Comparison of ENCODE assay signal across 15 cellular contexts in genomic region chr5:43917925-43918324, GRCh38.
DNase-seq lines count a peak whose midpoint lies in the region; ATAC-seq and TF ChIP-seq lines count a peak whose summit lies in the region.
"Had no signal": no experiment of that assay in that cellular context is flagged by ENCODE, and none has a peak within 500 bp of the region (broad histone marks: within the 10 kb centered on the region; RNA-seq: fewer than 3 reads in every experiment).

No MANE protein-coding gene starts in this region.

- H3K36me3 ChIP-seq in endodermal cell (ENCODE audit: control insufficient read depth, insufficient read depth, low read length) (no peaks in the 10 kb centered on the region), mesendoderm (ENCODE audit: control insufficient read depth, insufficient read depth, low read length) (no peaks in the 10 kb centered on the region), upper lobe of right lung (no peaks in the 10 kb centered on the region)
- no peaks in the 10 kb centered on the region for H3K36me3 ChIP-seq in CD4-positive, alpha-beta memory T cell (ENCODE audit: insufficient read depth, low read length)

- ATAC-seq in upper lobe of right lung, result no peak
- ATAC-seq: CD8-positive, alpha-beta T cell; GM12878 had no signal

- no peaks in the 10 kb centered on the region for H3K27me3 ChIP-seq in endodermal cell (ENCODE audit: control insufficient read depth, insufficient read depth, low read length, poor library complexity, severe bottlenecking)
- H3K27me3 ChIP-seq in mesendoderm (ENCODE audit: insufficient read depth, low read length, poor library complexity), result no peaks in the 10 kb centered on the region
- H3K27me3 ChIP-seq in upper lobe of right lung, result no peaks in the 10 kb centered on the region
- no peaks in the 10 kb centered on the region for H3K27me3 ChIP-seq in CD4-positive, alpha-beta memory T cell (ENCODE audit: insufficient read depth, low read length)

- H4K5ac ChIP-seq in mesendoderm (ENCODE audit: low read length), result no peak overlapping the region

- H4K8ac ChIP-seq in mesendoderm (ENCODE audit: low read depth, low read length), result no peak overlapping the region

- no peak overlapping the region for H3K27ac ChIP-seq in endodermal cell (ENCODE audit: low read depth, low read length)
- no peak overlapping the region for H3K27ac ChIP-seq in mesendoderm (ENCODE audit: low read depth, low read length)
- no peak overlapping the region for H3K27ac ChIP-seq in upper lobe of right lung
- H3K27ac ChIP-seq in CD4-positive, alpha-beta memory T cell (ENCODE audit: low read depth, low read length), result no peak overlapping the region

- no peak overlapping the region for H2BK5ac ChIP-seq in mesendoderm (ENCODE audit: low read length)

- H3K9me3 ChIP-seq in endodermal cell (ENCODE audit: control insufficient read depth, low read length) (peaks cover 48% of the 10 kb centered on the region), upper lobe of right lung (no peaks in the 10 kb centered on the region)
- no peaks in the 10 kb centered on the region for H3K9me3 ChIP-seq in CD4-positive, alpha-beta memory T cell (ENCODE audit: control insufficient read depth in 1 of 2, low read length in 2 of 2)
- H3K9me3 ChIP-seq: Caco-2 had no signal

- peaks cover 4% of the 10 kb centered on the region for H3K9me3 Mint-ChIP-seq in endodermal cell
- peaks cover 0 to 5% (median 0%) of the 10 kb centered on the region in 8 donors for H3K9me3 Mint-ChIP-seq in CD4-positive, alpha-beta memory T cell
- peaks cover 5% of the 10 kb centered on the region for H3K9me3 Mint-ChIP-seq in osteocyte (ENCODE audit: unreplicated experiment)
- H3K9me3 Mint-ChIP-seq: CD8-positive, alpha-beta T cell had no signal

- H3K23ac ChIP-seq in mesendoderm (ENCODE audit: low read length), result no peak overlapping the region

- peak overlapping the region; percentile 35 for H3K4me3 ChIP-seq in endodermal cell (ENCODE audit: low read length)
- H3K4me3 ChIP-seq in mesendoderm (ENCODE audit: low read length), result no peak overlapping the region
- no peak overlapping the region for H3K4me3 ChIP-seq in upper lobe of right lung
- H3K4me3 ChIP-seq in CD4-positive, alpha-beta memory T cell (ENCODE audit: low read length in 2 of 2), result no peak overlapping the region
- H3K4me3 ChIP-seq: GM12878 had no signal

- H3K79me1 ChIP-seq in mesendoderm (ENCODE audit: low read length), result no peaks in the 10 kb centered on the region

- H2BK120ac ChIP-seq in mesendoderm (ENCODE audit: low read depth, low read length), result no peak overlapping the region

- DNase-seq in endodermal cell (no peak), mesendoderm (peak; percentile 3), upper lobe of right lung (peak; percentile 35), EL (no peak), osteocyte (ENCODE audit: extremely low spot score, unreplicated experiment) (no peak)
- DNase-seq in CD4-positive, alpha-beta memory T cell, result no peak
- DNase-seq: C1 segment of cervical spinal cord; Caco-2; CD8-positive, alpha-beta T cell; DMS153; DND-41; GDM1; H7; HCEC 1CT had no signal

- POLR2A ChIA-PET in CD4-positive, alpha-beta memory T cell (lab: Charles Lee; ENCODE audit: partially characterized antibody), result no interaction called here

- H3K4me1 Mint-ChIP-seq in endodermal cell, result no peaks in the 10 kb centered on the region
- no peaks in the 10 kb centered on the region for H3K4me1 Mint-ChIP-seq in CD4-positive, alpha-beta memory T cell
- no peaks in the 10 kb centered on the region for H3K4me1 Mint-ChIP-seq in osteocyte (ENCODE audit: unreplicated experiment)

- no peak overlapping the region for H3K56ac ChIP-seq in mesendoderm (ENCODE audit: low read length)

- H3K79me2 ChIP-seq in mesendoderm (ENCODE audit: control insufficient read depth, insufficient read depth, low read length), result no peaks in the 10 kb centered on the region

- H3K4me1 ChIP-seq in endodermal cell (ENCODE audit: control insufficient read depth, insufficient read depth, low read length), result no peaks in the 10 kb centered on the region
- H3K4me1 ChIP-seq in mesendoderm (ENCODE audit: control insufficient read depth, low read depth, low read length), result no peaks in the 10 kb centered on the region
- H3K4me1 ChIP-seq in upper lobe of right lung, result no peaks in the 10 kb centered on the region
- no peaks in the 10 kb centered on the region for H3K4me1 ChIP-seq in CD4-positive, alpha-beta memory T cell (ENCODE audit: insufficient read depth, low read length)
- H3K4me1 ChIP-seq: Caco-2 had no signal

- H3K18ac ChIP-seq in mesendoderm (ENCODE audit: low read length), result no peak overlapping the region

- H3K27ac Mint-ChIP-seq in endodermal cell (no peak overlapping the region), osteocyte (ENCODE audit: unreplicated experiment) (no peak overlapping the region)
- H3K27ac Mint-ChIP-seq in CD4-positive, alpha-beta memory T cell, result no peak overlapping the region
- H3K27ac Mint-ChIP-seq: CD8-positive, alpha-beta T cell had no signal

- H3K36me3 Mint-ChIP-seq in endodermal cell (ENCODE audit: low read depth), result peaks cover 7% of the 10 kb centered on the region
- no peaks in the 10 kb centered on the region for H3K36me3 Mint-ChIP-seq in CD4-positive, alpha-beta memory T cell
- H3K36me3 Mint-ChIP-seq in osteocyte (ENCODE audit: unreplicated experiment), result no peaks in the 10 kb centered on the region
- H3K36me3 Mint-ChIP-seq: CD8-positive, alpha-beta T cell had no signal

- H3K4me3 Mint-ChIP-seq in endodermal cell, result no peak overlapping the region
- no peak overlapping the region for H3K4me3 Mint-ChIP-seq in CD4-positive, alpha-beta memory T cell
- no peak overlapping the region for H3K4me3 Mint-ChIP-seq in osteocyte (ENCODE audit: unreplicated experiment)
- H3K4me3 Mint-ChIP-seq: CD8-positive, alpha-beta T cell had no signal

- intact Hi-C loops in upper lobe of right lung (cut with DNase I), result no loop called here
- intact Hi-C loops in CD4-positive, alpha-beta memory T cell (cut with micrococcal nuclease), result no loop called here

- H3K4me2 ChIP-seq in mesendoderm (ENCODE audit: low read length), result no peak overlapping the region

- no peaks in the 10 kb centered on the region for H3K27me3 Mint-ChIP-seq in endodermal cell (ENCODE audit: insufficient read depth)
- H3K27me3 Mint-ChIP-seq in CD4-positive, alpha-beta memory T cell, result no peaks in the 10 kb centered on the region
- H3K27me3 Mint-ChIP-seq in osteocyte (ENCODE audit: unreplicated experiment), result no peaks in the 10 kb centered on the region

- H2AK5ac ChIP-seq in mesendoderm (ENCODE audit: low read length), result no peak overlapping the region

- no peak overlapping the region for H3K9ac ChIP-seq in endodermal cell (ENCODE audit: extremely low read depth, low read length, poor library complexity, severe bottlenecking)
- H3K9ac ChIP-seq in mesendoderm (ENCODE audit: low read length), result no peak overlapping the region

- CTCF ChIA-PET in CD4-positive, alpha-beta memory T cell (lab: Charles Lee; ENCODE audit: partially characterized antibody), result no interaction called here

- H3K4ac ChIP-seq in mesendoderm (ENCODE audit: low read depth, low read length), result no peak overlapping the region

- no peak overlapping the region for H2BK15ac ChIP-seq in mesendoderm (replicated peaks; ENCODE audit: low read depth)

- 84 to 88% methylated on average over 3 of the region's 3 CpGs for WGBS in endodermal cell (ENCODE audit: insufficient coverage in 1 of 2, insufficient read length in 1 of 2), 2 experiments
- WGBS in mesendoderm (ENCODE audit: extremely low coverage, insufficient coverage, low lambda C conversion rate), result no CpG with 5 or more reads among the region's 3 CpGs

- TF ChIP-seq CTCF in endodermal cell (conservative IDR thresholded peaks at IDR 0.05) (no peak), upper lobe of right lung (IDR thresholded peaks at IDR 0.05) (no peak), osteocyte (IDR thresholded peaks at IDR 0.05) (no peak)

Comparison
In these comparisons a context has a peak if more than half of its experiments do, and no peak if none do; other contexts are left out.
1. DNase-seq: peak in mesendoderm (single experiment) and upper lobe of right lung (single experiment); none in endodermal cell (single experiment), CD4-positive, alpha-beta memory T cell (0 of 5), EL (single experiment) and osteocyte (single experiment).